1 cellular context compared by ENCODE assay signal in the genomic region with DNA sequence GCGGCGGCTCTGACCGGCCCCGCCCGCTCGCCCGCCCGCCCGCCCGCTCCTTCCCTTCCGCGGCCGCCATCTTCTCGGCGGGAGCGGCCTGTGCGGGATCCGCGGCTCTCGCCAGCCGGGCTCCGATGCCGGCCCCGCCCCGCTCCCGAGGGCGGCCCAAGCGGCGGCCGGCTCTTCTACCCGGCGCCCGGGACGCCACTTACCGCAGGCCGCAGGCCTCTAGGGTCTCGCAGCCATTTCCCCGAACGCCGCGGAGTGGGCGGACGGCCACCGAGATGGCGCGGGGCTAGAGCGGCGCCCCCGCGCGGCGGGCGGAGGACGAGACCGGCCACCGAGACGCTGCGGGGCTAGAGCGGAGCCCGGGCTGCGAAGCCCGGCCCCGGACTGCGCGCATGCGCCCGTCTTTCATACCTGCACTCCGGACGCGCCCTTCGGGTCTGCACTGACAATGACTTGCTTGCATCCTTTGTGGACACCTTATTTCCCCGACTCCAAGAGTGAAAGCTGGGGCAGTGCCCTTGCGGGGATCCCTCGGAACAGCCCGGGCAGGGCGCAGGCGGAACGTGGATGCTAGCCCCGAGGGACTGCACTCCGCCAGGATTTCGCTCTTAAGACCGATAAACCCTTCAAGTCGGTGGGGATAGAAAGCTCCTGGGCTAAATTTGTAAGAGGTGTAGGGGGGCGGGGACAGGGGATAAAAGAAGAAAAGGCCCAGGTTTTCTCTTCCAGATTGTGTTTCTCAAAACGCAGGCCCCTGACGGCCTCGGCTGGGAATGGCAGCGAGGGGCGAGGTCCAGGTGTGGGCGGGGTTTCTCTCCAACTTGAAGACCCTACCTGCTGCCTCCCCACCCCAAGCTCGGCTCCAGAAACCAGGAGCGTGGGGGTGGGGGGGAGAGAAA.
TF ChIP-seq lines count a peak whose summit lies in the region.

TSS of gene DIDO1 (minus strand) at position 277 of the 899 bp plus-strand sequence.

TF ChIP-seq in HepG2, 621 proteins besides CTCF, POLR2A, EP300 and RAD21 (continued from another document and continues in another):
- TF ChIP-seq, protein P1, sequence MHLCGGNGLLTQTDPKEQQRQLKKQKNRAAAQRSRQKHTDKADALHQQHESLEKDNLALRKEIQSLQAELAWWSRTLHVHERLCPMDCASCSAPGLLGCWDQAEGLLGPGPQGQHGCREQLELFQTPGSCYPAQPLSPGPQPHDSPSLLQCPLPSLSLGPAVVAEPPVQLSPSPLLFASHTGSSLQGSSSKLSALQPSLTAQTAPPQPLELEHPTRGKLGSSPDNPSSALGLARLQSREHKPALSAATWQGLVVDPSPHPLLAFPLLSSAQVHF (CRISPR knock-in tag; IDR thresholded peaks at IDR 0.05): 0 out of 2 replicates have a peak, but pooled peaks have one; percentile 81
- TF ChIP-seq CEBPB (IDR thresholded peaks at IDR 0.05; ENCODE audit: borderline replicate concordance, low read depth, low read length): no peak
- peak; percentile 74; the same call in 1 of the 2 replicates for TF ChIP-seq HDAC1 (CRISPR knock-in tag; IDR thresholded peaks at IDR 0.05)
- TF ChIP-seq ZFP62 (CRISPR knock-in tag; IDR thresholded peaks at IDR 0.05): no peak; the same call in 1 of the 2 replicates
- TF ChIP-seq RARG (CRISPR knock-in tag; IDR thresholded peaks at IDR 0.05; ENCODE audit: low read depth): no peak
- TF ChIP-seq, protein P2, sequence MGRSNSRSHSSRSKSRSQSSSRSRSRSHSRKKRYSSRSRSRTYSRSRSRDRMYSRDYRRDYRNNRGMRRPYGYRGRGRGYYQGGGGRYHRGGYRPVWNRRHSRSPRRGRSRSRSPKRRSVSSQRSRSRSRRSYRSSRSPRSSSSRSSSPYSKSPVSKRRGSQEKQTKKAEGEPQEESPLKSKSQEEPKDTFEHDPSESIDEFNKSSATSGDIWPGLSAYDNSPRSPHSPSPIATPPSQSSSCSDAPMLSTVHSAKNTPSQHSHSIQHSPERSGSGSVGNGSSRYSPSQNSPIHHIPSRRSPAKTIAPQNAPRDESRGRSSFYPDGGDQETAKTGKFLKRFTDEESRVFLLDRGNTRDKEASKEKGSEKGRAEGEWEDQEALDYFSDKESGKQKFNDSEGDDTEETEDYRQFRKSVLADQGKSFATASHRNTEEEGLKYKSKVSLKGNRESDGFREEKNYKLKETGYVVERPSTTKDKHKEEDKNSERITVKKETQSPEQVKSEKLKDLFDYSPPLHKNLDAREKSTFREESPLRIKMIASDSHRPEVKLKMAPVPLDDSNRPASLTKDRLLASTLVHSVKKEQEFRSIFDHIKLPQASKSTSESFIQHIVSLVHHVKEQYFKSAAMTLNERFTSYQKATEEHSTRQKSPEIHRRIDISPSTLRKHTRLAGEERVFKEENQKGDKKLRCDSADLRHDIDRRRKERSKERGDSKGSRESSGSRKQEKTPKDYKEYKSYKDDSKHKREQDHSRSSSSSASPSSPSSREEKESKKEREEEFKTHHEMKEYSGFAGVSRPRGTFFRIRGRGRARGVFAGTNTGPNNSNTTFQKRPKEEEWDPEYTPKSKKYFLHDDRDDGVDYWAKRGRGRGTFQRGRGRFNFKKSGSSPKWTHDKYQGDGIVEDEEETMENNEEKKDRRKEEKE (IDR thresholded peaks at IDR 0.05): no peak
- peak; percentile 82 for TF ChIP-seq PHF5A (CRISPR knock-in tag; IDR thresholded peaks at IDR 0.05; ENCODE audit: low read depth, unreplicated experiment)
- no peak; the same call in 1 of the 2 replicates for TF ChIP-seq ZBTB46 (CRISPR knock-in tag; IDR thresholded peaks at IDR 0.05; ENCODE audit: borderline replicate concordance)
- peak; percentile 65 for TF ChIP-seq ZBTB10 (CRISPR knock-in tag; IDR thresholded peaks at IDR 0.05; ENCODE audit: borderline replicate concordance)
- peak; percentile 60; the same call in 1 of the 2 replicates for TF ChIP-seq ZNF790 (CRISPR knock-in tag; IDR thresholded peaks at IDR 0.05; ENCODE audit: borderline replicate concordance)
- TF ChIP-seq RXRA (CRISPR knock-in tag; IDR thresholded peaks at IDR 0.05): no peak; the same call in 1 of the 2 replicates
- peak; percentile 79 for TF ChIP-seq HNRNPLL (IDR thresholded peaks at IDR 0.05; ENCODE audit: low read depth, low read length, poor library complexity, severe bottlenecking)
- peak; percentile 97 for TF ChIP-seq ERF (CRISPR knock-in tag; IDR thresholded peaks at IDR 0.05)
- no peak; the same call in 1 of the 2 replicates for TF ChIP-seq ZNF318 (CRISPR knock-in tag; IDR thresholded peaks at IDR 0.05)
- TF ChIP-seq AGO1 (IDR thresholded peaks at IDR 0.05; ENCODE audit: low read depth, low read length, poor library complexity, severe bottlenecking): peak; percentile 69
- peak; percentile 98 for TF ChIP-seq HMGXB4 (CRISPR knock-in tag; IDR thresholded peaks at IDR 0.05; ENCODE audit: borderline replicate concordance in 1 of 2, low read depth in 1 of 2)
- TF ChIP-seq PREB (CRISPR knock-in tag; IDR thresholded peaks at IDR 0.05): peak; percentile 94
- no peak for TF ChIP-seq NR3C1 (CRISPR knock-in tag; IDR thresholded peaks at IDR 0.05)
- peak; percentile 97 for TF ChIP-seq RBM39 (IDR thresholded peaks at IDR 0.05; ENCODE audit: low read depth, low read length, poor library complexity, severe bottlenecking)
- peak; percentile 65 for TF ChIP-seq ZMYM4 (CRISPR knock-in tag; IDR thresholded peaks at IDR 0.05)
- TF ChIP-seq, protein P3, sequence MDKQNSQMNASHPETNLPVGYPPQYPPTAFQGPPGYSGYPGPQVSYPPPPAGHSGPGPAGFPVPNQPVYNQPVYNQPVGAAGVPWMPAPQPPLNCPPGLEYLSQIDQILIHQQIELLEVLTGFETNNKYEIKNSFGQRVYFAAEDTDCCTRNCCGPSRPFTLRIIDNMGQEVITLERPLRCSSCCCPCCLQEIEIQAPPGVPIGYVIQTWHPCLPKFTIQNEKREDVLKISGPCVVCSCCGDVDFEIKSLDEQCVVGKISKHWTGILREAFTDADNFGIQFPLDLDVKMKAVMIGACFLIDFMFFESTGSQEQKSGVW (CRISPR knock-in tag; IDR thresholded peaks at IDR 0.05; ENCODE audit: borderline replicate concordance): peak; percentile 27; the same call in 1 of the 2 replicates
- TF ChIP-seq REXO4 (CRISPR knock-in tag; IDR thresholded peaks at IDR 0.05; ENCODE audit: borderline replicate concordance): peak; percentile 56; the same call in 1 of the 2 replicates
- peak; percentile 57; the same call in 1 of the 2 replicates for TF ChIP-seq MEF2D (CRISPR knock-in tag; IDR thresholded peaks at IDR 0.05)
- no peak for TF ChIP-seq ZBTB1 (CRISPR knock-in tag; IDR thresholded peaks at IDR 0.05; ENCODE audit: borderline replicate concordance)
- TF ChIP-seq ZNF841 (CRISPR knock-in tag; IDR thresholded peaks at IDR 0.05; ENCODE audit: borderline replicate concordance): no peak; the same call in 1 of the 2 replicates
- peak; percentile 86; the same call in 1 of the 2 replicates for TF ChIP-seq IRF2 (CRISPR knock-in tag; IDR thresholded peaks at IDR 0.05)
- peak; percentile 35; the same call in 1 of the 2 replicates for TF ChIP-seq ZFP1 (CRISPR knock-in tag; IDR thresholded peaks at IDR 0.05)
- no peak for TF ChIP-seq ZNF260 (CRISPR knock-in tag; IDR thresholded peaks at IDR 0.05; ENCODE audit: borderline replicate concordance, low read depth)
- peak; percentile 89 for TF ChIP-seq ZBTB38 (CRISPR knock-in tag; IDR thresholded peaks at IDR 0.05)
- no peak for TF ChIP-seq HNRNPH1 (optimal IDR thresholded peaks at IDR 0.05; ENCODE audit: low read depth, low read length)
- TF ChIP-seq SNRNP70 (IDR thresholded peaks at IDR 0.05; ENCODE audit: low read depth, low read length): no peak; the same call in 1 of the 2 replicates
